In genomic region chr6:64083261-64083660, GRCh38 we compare ENCODE assay signal across 20 cellular contexts.
DNase-seq lines count a peak whose midpoint lies in the region; ATAC-seq and TF ChIP-seq lines count a peak whose summit lies in the region.
"Had no signal": no experiment of that assay in that cellular context is flagged by ENCODE, and none has a peak within 500 bp of the region (broad histone marks: within the 10 kb centered on the region; RNA-seq: fewer than 3 reads in every experiment).

No MANE protein-coding gene starts in this region.

- H4K20me1 ChIP-seq in IMR-90 (ENCODE audit: insufficient read depth, low read length) = no peaks in the 10 kb centered on the region

- intact Hi-C loops in IMR-90 (cut with micrococcal nuclease) = no loop called here
- intact Hi-C loops in stomach (cut with DNase I; ENCODE audit: low total_unique reads) = no loop called here
- intact Hi-C loops in activated CD4-positive, alpha-beta T cell treated with anti-CD3 and anti-CD28 coated beads, Interleukin-2, amount 10 ng/mL, durations not matched to agents 24 days and 14 days (cut with micrococcal nuclease) = no loop called here

- H3K4me1 ChIP-seq in IMR-90 (ENCODE audit: control insufficient read depth, insufficient read depth, low read length) (no peaks in the 10 kb centered on the region), stomach (no peaks in the 10 kb centered on the region)

- no peaks in the 10 kb centered on the region for H3K79me1 ChIP-seq in IMR-90 (ENCODE audit: low read depth in 1 of 2, low read length in 2 of 2)

- H2BK120ac ChIP-seq in IMR-90 (ENCODE audit: low read depth, low read length) = no peak overlapping the region

- dilution Hi-C loops in IMR-90 (cut with HindIII; ENCODE audit: low sequenced_read_pairs, unreplicated experiment) = no loop called here

- H3K27ac ChIP-seq in IMR-90 (ENCODE audit: insufficient read depth, low read length) (no peak overlapping the region), stomach (no peak overlapping the region)
- H3K27ac ChIP-seq: GM23248, HL-60 had no signal

- H2AK5ac ChIP-seq in IMR-90 (ENCODE audit: low read depth, low read length) = no peak overlapping the region

- no peaks in the 10 kb centered on the region for H3K36me3 Mint-ChIP-seq in activated CD4-positive, alpha-beta T cell treated with anti-CD3 and anti-CD28 coated beads, Interleukin-2, amount 10 ng/mL, durations not matched to agents 24 days and 14 days (ENCODE audit: low read depth)

- no peaks in the 10 kb centered on the region for H3K9me3 ChIP-seq in IMR-90 (ENCODE audit: control insufficient read depth, insufficient read depth, low read length)
- H3K9me3 ChIP-seq in stomach = no peaks in the 10 kb centered on the region

- no peaks in the 10 kb centered on the region for H3K27me3 Mint-ChIP-seq in activated CD4-positive, alpha-beta T cell treated with anti-CD3 and anti-CD28 coated beads, Interleukin-2, amount 10 ng/mL, durations not matched to agents 24 days and 14 days
- H3K27me3 Mint-ChIP-seq: B cell; CD4-positive, alpha-beta T cell had no signal

- no peaks in the 10 kb centered on the region for H3K4me1 Mint-ChIP-seq in activated CD4-positive, alpha-beta T cell treated with anti-CD3 and anti-CD28 coated beads, Interleukin-2, amount 10 ng/mL, durations not matched to agents 24 days and 14 days
- H3K4me1 Mint-ChIP-seq: B cell had no signal

- POLR2A ChIA-PET in IMR-90 (lab: Charles Lee; ENCODE audit: unreplicated experiment) = no interaction called here

- no peaks in the 10 kb centered on the region for H3K36me3 ChIP-seq in IMR-90 (ENCODE audit: control insufficient read depth, insufficient read depth, low read length)
- no peaks in the 10 kb centered on the region for H3K36me3 ChIP-seq in stomach

- H3K4me2 ChIP-seq in IMR-90 (ENCODE audit: low read depth, low read length) = no peak overlapping the region

- peak; percentile 54 for ATAC-seq in GM18870 (IDR thresholded peaks at IDR 0.05; ENCODE audit: unreplicated experiment)
- peak; percentile 72 for ATAC-seq in GM21717 (IDR thresholded peaks at IDR 0.05; ENCODE audit: unreplicated experiment)
- ATAC-seq in IMR-90 (ENCODE audit: low read depth) = no peak
- no peak for ATAC-seq in HG02571 (IDR thresholded peaks at IDR 0.05; ENCODE audit: unreplicated experiment)

- H4K91ac ChIP-seq in IMR-90 (ENCODE audit: insufficient read depth, low read depth, low read length) = no peak overlapping the region

- no CpG with 5 or more reads among the region's 2 CpGs for WGBS in IMR-90 (ENCODE audit: extremely low coverage in 2 of 2, insufficient read length in 1 of 2), 2 experiments
- 88 to 95% (median 93%) methylated on average over 2 of the region's 2 CpGs for WGBS in stomach, 5 donors

- no peaks in the 10 kb centered on the region for H3K9me3 Mint-ChIP-seq in activated CD4-positive, alpha-beta T cell treated with anti-CD3 and anti-CD28 coated beads, Interleukin-2, amount 10 ng/mL, durations not matched to agents 24 days and 14 days
- H3K9me3 Mint-ChIP-seq: CD4-positive, alpha-beta T cell had no signal

- H4K8ac ChIP-seq in IMR-90 (ENCODE audit: low read depth in 2 of 2, low read length in 2 of 2) = no peak overlapping the region

- H3K9ac ChIP-seq in IMR-90 (ENCODE audit: low read depth, low read length) = no peak overlapping the region
- H3K9ac ChIP-seq: GM23248 had no signal

- DNase-seq in IMR-90 = no peak
- DNase-seq in stomach = no peak
- DNase-seq in COLO668 (lab: John Stamatoyannopoulos, UW; ENCODE audit: unreplicated experiment) = no peak
- no peak for DNase-seq in activated CD4-positive, alpha-beta T cell treated with anti-CD3 and anti-CD28 coated beads, Interleukin-2, amount 10 ng/mL, durations not matched to agents 24 days and 14 days
- DNase-seq: CD4-positive, alpha-beta T cell; DMS79 treated with DMSO at 0.1 percent for 48 hours; GM23248; HCEC 1CT; NCI-H187; NCI-H2171; NCI-H446; NCI-H69; NK-92 treated with Interleukin-12 subunit alpha and Interleukin-12 subunit beta, amount 100 ng/mL, for 24 hours; OCI-M1; SIG-M5 had no signal

- H3K23ac ChIP-seq in IMR-90 (ENCODE audit: low read depth, low read length) = no peak overlapping the region

- H3K18ac ChIP-seq in IMR-90 (ENCODE audit: low read depth, low read length) = no peak overlapping the region

- H3K27me3 ChIP-seq in IMR-90 (ENCODE audit: control insufficient read depth, insufficient read depth, low read length) = no peaks in the 10 kb centered on the region
- H3K27me3 ChIP-seq in stomach = no peaks in the 10 kb centered on the region

- no TSS peak for BruUV-seq in IMR-90 (replicated peaks; lab: Mats Ljungman, UMichigan)

- no peak overlapping the region; the same call in 2 of the 3 replicates for H2BK15ac ChIP-seq in IMR-90 (ENCODE audit: low read depth, low read length)

- H3K56ac ChIP-seq in IMR-90 (ENCODE audit: extremely low read depth, insufficient read depth, low read length) = 0 out of 2 replicates have a peak overlapping the region, but pooled peaks have one; percentile 6

- H2BK5ac ChIP-seq in IMR-90 (ENCODE audit: low read depth, low read length, poor library complexity, severe bottlenecking) = no peak overlapping the region

- H4K5ac ChIP-seq in IMR-90 (ENCODE audit: low read depth, low read length) = no peak overlapping the region

- no peak overlapping the region for H3K4me3 ChIP-seq in IMR-90 (ENCODE audit: insufficient read depth, low read depth, low read length)
- no peak overlapping the region for H3K4me3 ChIP-seq in stomach
- H3K4me3 ChIP-seq: GM23248 had no signal

- no peak overlapping the region for H2AFZ ChIP-seq in IMR-90 (replicated peaks; ENCODE audit: low read length, poor library complexity)
- H2AFZ ChIP-seq: GM23248 had no signal

- TF ChIP-seq RAD21 in IMR-90 (IDR thresholded peaks at IDR 0.05; ENCODE audit: low read length) = no peak

- CTCF ChIA-PET in IMR-90 (lab: Yijun Ruan, JAX) = no interaction called here

- TF ChIP-seq CTCF in IMR-90 (conservative IDR thresholded peaks at IDR 0.05; ENCODE audit: low read depth, low read length) = no peak
- TF ChIP-seq CTCF in stomach (IDR thresholded peaks at IDR 0.05) = no peak

- no peak overlapping the region for H3K14ac ChIP-seq in IMR-90 (replicated peaks; ENCODE audit: low read depth, low read length)

- no peak overlapping the region for H2BK20ac ChIP-seq in IMR-90 (ENCODE audit: low read depth, low read length)

- TF ChIP-seq POLR2A in IMR-90 (IDR thresholded peaks at IDR 0.05; ENCODE audit: low read depth, low read length) (no peak), stomach (IDR thresholded peaks at IDR 0.05) (no peak)

- no peaks in the 10 kb centered on the region for H3K9me1 ChIP-seq in IMR-90 (ENCODE audit: insufficient read depth, low read length)

- no peak overlapping the region for H3K27ac Mint-ChIP-seq in activated CD4-positive, alpha-beta T cell treated with anti-CD3 and anti-CD28 coated beads, Interleukin-2, amount 10 ng/mL, durations not matched to agents 24 days and 14 days
- H3K27ac Mint-ChIP-seq: B cell; CD4-positive, alpha-beta T cell had no signal

- no peak overlapping the region for H3K4ac ChIP-seq in IMR-90 (ENCODE audit: low read depth, low read length)

- H3K4me3 Mint-ChIP-seq in activated CD4-positive, alpha-beta T cell treated with anti-CD3 and anti-CD28 coated beads, Interleukin-2, amount 10 ng/mL, durations not matched to agents 24 days and 14 days = no peak overlapping the region
- H3K4me3 Mint-ChIP-seq: B cell; CD4-positive, alpha-beta T cell had no signal

- no peak overlapping the region for H2AK9ac ChIP-seq in IMR-90 (replicated peaks; ENCODE audit: low read depth, low read length, poor library complexity)

- in situ Hi-C loops in IMR-90 (cut with MboI; ENCODE audit: low sequenced_read_pairs) = no loop called here

- TF ChIP-seq EP300 in stomach (IDR thresholded peaks at IDR 0.05) = no peak

TF ChIP-seq in IMR-90, 13 proteins besides CTCF, POLR2A, EP300 and RAD21:
- TF ChIP-seq SMC3 (IDR thresholded peaks at IDR 0.05; ENCODE audit: low read depth, low read length) (no peak), FOS (IDR thresholded peaks at IDR 0.05; ENCODE audit: low read depth, low read length) (no peak), MAFK (IDR thresholded peaks at IDR 0.05; ENCODE audit: low read depth, low read length) (no peak), USF2 (IDR thresholded peaks at IDR 0.05; ENCODE audit: low read depth, low read length) (no peak), RFX5 (IDR thresholded peaks at IDR 0.05; ENCODE audit: low read depth, low read length) (no peak)

Comparison
In these comparisons a context has a peak if more than half of its experiments do, and no peak if none do; other contexts are left out.
1. ATAC-seq: peak in GM18870 (single experiment) and GM21717 (single experiment); none in IMR-90 (single experiment) and HG02571 (single experiment).